Comparison of ENCODE assay signal across 13 cellular contexts in genomic region chr16:57629516-57630401, GRCh38. TPM values are rescaled to one million over a fixed set of nuclear protein-coding genes. Genes with fewer than 3 reads are reported as not detected.
A peak's percentile ranks its signal among the peaks of the same experiment; 100 is the strongest.
DNase-seq lines count a peak whose midpoint lies in the region; ATAC-seq, FAIRE-seq and TF ChIP-seq lines count a peak whose summit lies in the region.
"Had no signal": no experiment of that assay in that cellular context is flagged by ENCODE, and none has a peak within 500 bp of the region (broad histone marks: within the 10 kb centered on the region; RNA-seq: fewer than 3 reads in every experiment).

No MANE protein-coding gene starts in this region.

- H3K4me1 ChIP-seq in A549, result peaks cover 94% of the 10 kb centered on the region
- peaks cover 97% of the 10 kb centered on the region for H3K4me1 ChIP-seq in PC-9 (replicated peaks; ENCODE audit: insufficient read depth)
- peaks cover 35 to 54% of the 10 kb centered on the region in 2 experiments for H3K4me1 ChIP-seq in trophoblast cell (ENCODE audit: control insufficient read depth in 1 of 2, insufficient read depth in 2 of 2, low read length in 2 of 2)
- H3K4me1 ChIP-seq in aorta (ENCODE audit: control insufficient read depth in 1 of 2, insufficient read depth in 2 of 2, low read length in 2 of 2), result no peaks in the 10 kb centered on the region

- peak overlapping the region; percentile 44 for H2BK12ac ChIP-seq in trophoblast cell (ENCODE audit: low read length)

- H3K27me3 ChIP-seq in PC-9 (ENCODE audit: insufficient read depth, low read depth), result no peaks in the 10 kb centered on the region
- H3K27me3 ChIP-seq in trophoblast cell (ENCODE audit: insufficient read depth, low read length), result no peaks in the 10 kb centered on the region
- H3K27me3 ChIP-seq in aorta (ENCODE audit: control insufficient read depth in 1 of 2, insufficient read depth in 2 of 2, low read length in 1 of 2), result no peaks in the 10 kb centered on the region

- H3F3A ChIP-seq in PC-9 (ENCODE audit: insufficient read depth, low read depth), result peaks cover 42% of the 10 kb centered on the region

- H3K4me3 ChIP-seq in A549 (peak overlapping the region; percentile 44), PC-9 (no peak overlapping the region), epithelial cell of esophagus (ENCODE audit: low read length) (peak overlapping the region; percentile 60), trophoblast cell (ENCODE audit: low read depth, low read length) (no peak overlapping the region), aorta (ENCODE audit: low read length in 2 of 2) (no peak overlapping the region)
- H3K4me3 ChIP-seq: SK-N-MC had no signal

- peak overlapping the region; percentile 45 for H2AK5ac ChIP-seq in trophoblast cell (ENCODE audit: low read length)

- H3K9ac ChIP-seq in trophoblast cell (ENCODE audit: low read length), result no peak overlapping the region

- peak overlapping the region; percentile 80 for H3K4me2 ChIP-seq in A549
- peak overlapping the region; percentile 81; the same call in 1 of the 2 replicates for H3K4me2 ChIP-seq in PC-9
- H3K4me2 ChIP-seq in trophoblast cell (ENCODE audit: low read length), result no peak overlapping the region

- 66% methylated on average over 19 of the region's 22 CpGs for WGBS in A549 (ENCODE audit: missing lambda C conversion rate)
- no CpG with 5 or more reads among the region's 22 CpGs for WGBS in trophoblast cell (ENCODE audit: extremely low coverage, insufficient coverage, insufficient read length)
- WGBS in aorta, 2 donors, result 79% methylated on average over 22 of the region's 22 CpGs

- H3K79me2 ChIP-seq in PC-9 (ENCODE audit: low read depth), result peaks cover 78% of the 10 kb centered on the region
- peaks cover 8% of the 10 kb centered on the region for H3K79me2 ChIP-seq in trophoblast cell (ENCODE audit: control insufficient read depth, insufficient read depth, low read length, poor library complexity)

- TSS peak; percentile 9 for BruUV-seq in PC-9 (replicated peaks; lab: Mats Ljungman, UMichigan)

- no peak overlapping the region for H3K23ac ChIP-seq in trophoblast cell (ENCODE audit: low read length)

- H2AFZ ChIP-seq in PC-9 (no peak overlapping the region), trophoblast cell (ENCODE audit: insufficient read depth, low read length, poor library complexity) (no peak overlapping the region)

- H2BK5ac ChIP-seq in trophoblast cell (ENCODE audit: low read depth, low read length, poor library complexity), result no peak overlapping the region

- H3K9me3 ChIP-seq in A549 (no peaks in the 10 kb centered on the region), PC-9 (ENCODE audit: insufficient read depth, low read depth) (no peaks in the 10 kb centered on the region), trophoblast cell (ENCODE audit: insufficient read depth, low read depth, low read length) (no peaks in the 10 kb centered on the region), aorta (ENCODE audit: control insufficient read depth, low read length) (no peaks in the 10 kb centered on the region)

- TF ChIP-seq EP300 in A549 (IDR thresholded peaks at IDR 0.05), result no peak

- intact Hi-C loops in PC-9 (cut with micrococcal nuclease; ENCODE audit: unreplicated experiment), result no loop called here
- intact Hi-C loops in aorta (cut with DNase I), result no loop called here

- peaks cover 28% of the 10 kb centered on the region for H3K79me1 ChIP-seq in trophoblast cell (ENCODE audit: low read length)

- H3K27ac ChIP-seq in A549, result peak overlapping the region; percentile 91 to 98
- H3K27ac ChIP-seq in PC-9, result no peak overlapping the region
- no peak overlapping the region for H3K27ac ChIP-seq in trophoblast cell (ENCODE audit: low read depth, low read length)
- H3K27ac ChIP-seq in aorta (ENCODE audit: low read depth in 1 of 2, low read length in 2 of 2), result no peak overlapping the region
- H3K27ac ChIP-seq: SK-N-MC had no signal

- peaks cover 28% of the 10 kb centered on the region for H4K20me1 ChIP-seq in PC-9 (ENCODE audit: insufficient read depth)

- DNase-seq in A549 (ENCODE audit: low read depth in 1 of 2, low spot score in 1 of 2) (no peak), PC-9 (no peak), epithelial cell of esophagus (ENCODE audit: low read depth) (no peak), trophoblast cell (no peak), midbrain (lab: John Stamatoyannopoulos, UW) (no peak), aorta (no peak)
- DNase-seq: activated gamma-delta T cell treated with Interleukin-2 at 50 U/mL for 16 hours, NCI-H1105 treated with DMSO at 0.1 percent for 48 hours, NCI-H526 treated with DMSO at 0.1 percent for 48 hours had no signal

- FAIRE-seq in A549 (lab: Jason Lieb, UNC), result no peak

- H3K36me3 ChIP-seq in PC-9 (ENCODE audit: low read depth) (no peaks in the 10 kb centered on the region), trophoblast cell (ENCODE audit: control insufficient read depth in 1 of 2, insufficient read depth in 2 of 2, low read length in 2 of 2) (no peaks in the 10 kb centered on the region), aorta (ENCODE audit: control insufficient read depth in 1 of 2, insufficient read depth in 2 of 2, low read length in 1 of 2) (no peaks in the 10 kb centered on the region)

- TF ChIP-seq POLR2A in A549 (IDR thresholded peaks at IDR 0.05; ENCODE audit: low read length), result no peak

- TF ChIP-seq RAD21 in A549 (conservative IDR thresholded peaks at IDR 0.05 in 1 of 2, IDR thresholded peaks at IDR 0.05 in 1 of 2), result no peak

- H4K91ac ChIP-seq in trophoblast cell (ENCODE audit: low read depth, low read length), result peak overlapping the region; percentile 9

- ATAC-seq in A549 (no peak), GM21367 (IDR thresholded peaks at IDR 0.05; ENCODE audit: unreplicated experiment) (no peak), aorta (ENCODE audit: low FRiP score) (no peak), GM19324 (IDR thresholded peaks at IDR 0.05; ENCODE audit: low FRiP score, unreplicated experiment) (no peak)

- peak overlapping the region; percentile 71 for H3K18ac ChIP-seq in trophoblast cell (ENCODE audit: low read length)

- H4K12ac ChIP-seq in trophoblast cell (ENCODE audit: low read depth, low read length), result no peak overlapping the region

- no peaks in the 10 kb centered on the region for H3K9me2 ChIP-seq in PC-9 (ENCODE audit: insufficient read depth)

- peak overlapping the region; percentile 18 for H2BK120ac ChIP-seq in trophoblast cell (ENCODE audit: insufficient read depth, low read length, poor library complexity)

- peak overlapping the region; percentile 41 for H3K14ac ChIP-seq in trophoblast cell (ENCODE audit: low read length)

- TF ChIP-seq CTCF in A549 (IDR thresholded peaks at IDR 0.05) (no peak), PC-9 (conservative IDR thresholded peaks at IDR 0.05) (no peak), epithelial cell of esophagus (IDR thresholded peaks at IDR 0.05; ENCODE audit: insufficient read depth, low read depth, low read length, missing control alignments) (no peak)

- CTCF ChIA-PET in A549 (lab: Yijun Ruan, JAX) (interaction anchor here (0.7 to 12.3 kb wide), 6 partner anchors 8 to 53 kb away, joined by 3 to 184 read pairs (median 4); no protein-coding TSS in a partner anchor), PC-9 (lab: Charles Lee) (interaction anchor here (0.6 kb wide), 1 partner anchor 12 kb away, joined by 3 read pairs; no protein-coding TSS in a partner anchor)

- POLR2A ChIA-PET in A549 (lab: Yijun Ruan, JAX), result interaction anchor here (0.5 to 0.7 kb wide), 2 partner anchors 18 to 106 kb away, joined by 3 read pairs; partner anchors contain the start of gene KATNB1
- POLR2A ChIA-PET in PC-9 (lab: Charles Lee; ENCODE audit: unreplicated experiment), result no interaction called here

- H3K4ac ChIP-seq in trophoblast cell (ENCODE audit: low read depth, low read length), result peak overlapping the region; percentile 25

- no peak overlapping the region for H4K8ac ChIP-seq in trophoblast cell (ENCODE audit: low read depth, low read length)

TF ChIP-seq in A549, 52 proteins besides CTCF, POLR2A, EP300 and RAD21:
- TF ChIP-seq MAX (IDR thresholded peaks at IDR 0.05) (no peak), RNF2 (IDR thresholded peaks at IDR 0.05; ENCODE audit: borderline replicate concordance, low read depth) (no peak), BCL3 (IDR thresholded peaks at IDR 0.05) (no peak)
TF ChIP-seq in A549: peak in this region for 0.

RNA-seq across cellular contexts. Expression of gene ADGRG1, which starts 1.3 kb away (rescaled TPM):
- polyA plus RNA-seq in A549 (2011; rRNA removed) (28.3 and 37.7 TPM in 2 replicates), A549 (2017; fragmentation: RNase III; extraction: RNeasy Plus Mini Kit Qiagen cat#74134 plus additional on column Dnase treatment) (91.8 to 142 TPM (median 130 TPM) in 3 replicates), aorta (1 to 10 TPM; 1.2 to 2.1 TPM)
- polyA plus RNA-seq in A549 (2012; cell fraction: cytosol; rRNA removed), result 46.7 and 66.1 TPM in 2 replicates
- polyA plus RNA-seq in A549 (2012; cell fraction: nucleus; rRNA removed), result 102 and 106 TPM in 2 replicates
- 31.9 and 33.7 TPM in 2 replicates for polyA minus RNA-seq in A549 (2011; rRNA and poly(A)+ RNA removed)
- total RNA-seq in PC-9 (2021) (105 and 131 TPM in 2 replicates), aorta (10 to 100 TPM; 33.0 to 68.4 TPM)
- polyA plus RNA-seq in trophoblast cell (2013), result 242 and 265 TPM in 2 replicates

RNA-seq across cellular contexts. Expression of gene ADGRG3, which starts 38.3 kb away (rescaled TPM):
- 0.45 and 0.77 TPM in 2 replicates for polyA plus RNA-seq in A549 (2011; rRNA removed)
- polyA plus RNA-seq in A549 (2012; cell fraction: cytosol; rRNA removed), result 0.17 and 0.22 TPM in 2 replicates
- 0.70 and 0.87 TPM in 2 replicates for polyA plus RNA-seq in A549 (2012; cell fraction: nucleus; rRNA removed)
- polyA plus RNA-seq in A549 (2017; fragmentation: RNase III; extraction: RNeasy Plus Mini Kit Qiagen cat#74134 plus additional on column Dnase treatment), result 0.17 to 0.34 TPM (median 0.25 TPM) in 3 replicates
- polyA minus RNA-seq in A549 (2011; rRNA and poly(A)+ RNA removed), result 0.41 and 1.2 TPM in 2 replicates
- total RNA-seq in PC-9 (2021), result 0.25 TPM in 1 of 2 replicates, not detected in the other
- polyA plus RNA-seq in trophoblast cell (2013), result 0.49 and 0.54 TPM in 2 replicates
- 1 to 10 TPM in 1 of 2 donors, under 1 TPM in 1; 0.84 to 3.9 TPM for total RNA-seq in aorta
- under 1 TPM; 0.08 to 0.25 TPM for polyA plus RNA-seq in aorta
- total RNA-seq: progenitor cell of endocrine pancreas had no signal

Comparison
In these comparisons a context has a peak if more than half of its experiments do, and no peak if none do; other contexts are left out.
1. H3K27ac ChIP-seq: peak in A549 (2 of 2); none in PC-9 (single experiment), trophoblast cell (single experiment) and aorta (0 of 2).
2. H3K4me3 ChIP-seq: peak in A549 (single experiment) and epithelial cell of esophagus (single experiment); none in PC-9 (single experiment), trophoblast cell (single experiment) and aorta (0 of 2).